ENCODE assay signal across 16 cellular contexts in genomic region chr6:37288247-37288646, GRCh38. TPM values are rescaled to one million over a fixed set of nuclear protein-coding genes. Genes with fewer than 3 reads are reported as not detected.
DNase-seq lines count a peak whose midpoint lies in the region; ATAC-seq, FAIRE-seq and TF ChIP-seq lines count a peak whose summit lies in the region.
"Had no signal": no experiment of that assay in that cellular context is flagged by ENCODE, and none has a peak within 500 bp of the region (broad histone marks: within the 10 kb centered on the region; RNA-seq: fewer than 3 reads in every experiment).

No MANE protein-coding gene starts in this region.

- H3K27me3 ChIP-seq in DND-41 (ENCODE audit: insufficient read depth, low read length, poor library complexity) (no peaks in the 10 kb centered on the region), GM12878 (replicated peaks in 1 of 2; ENCODE audit: control insufficient read depth in 2 of 2, insufficient read depth in 2 of 2, low read length in 1 of 2) (no peaks in the 10 kb centered on the region)

- intact Hi-C loops in GM12878 (cut with micrococcal nuclease; ENCODE audit: unreplicated experiment) = no loop called here

- POLR2A ChIA-PET in GM12878 (lab: Charles Lee) = interaction anchor here (0.6 kb wide), 2 partner anchors 49 to 493 kb away, joined by 4 read pairs; no protein-coding TSS in a partner anchor

- no peak for TF ChIP-seq RAD21 in GM12878 (IDR thresholded peaks at IDR 0.05; ENCODE audit: insufficient read depth, low read depth, low read length)

- ATAC-seq in DND-41 (ENCODE audit: insufficient read depth, low read depth) (no peak), GM12878 (no peak)

- TF ChIP-seq EP300 in GM12878 (IDR thresholded peaks at IDR 0.05; ENCODE audit: borderline replicate concordance in 1 of 2, control insufficient read depth in 1 of 2, low read depth in 2 of 2, low read length in 2 of 2) = no peak

- peaks cover 36% of the 10 kb centered on the region for H3K79me2 ChIP-seq in DND-41 (ENCODE audit: insufficient read depth, low read length)
- no peaks in the 10 kb centered on the region for H3K79me2 ChIP-seq in GM12878 (ENCODE audit: control insufficient read depth, insufficient read depth, low read length)

- TF ChIP-seq CTCF in DND-41 (IDR thresholded peaks at IDR 0.05; ENCODE audit: borderline replicate concordance, extremely low read depth, low read length, poor library complexity, severe bottlenecking) (no peak), GM12878 (IDR thresholded peaks at IDR 0.05 in 2 of 3, conservative IDR thresholded peaks at IDR 0.05 in 1 of 3; ENCODE audit: control insufficient read depth in 2 of 3, extremely low read depth in 1 of 3, insufficient read depth in 1 of 3, low read depth in 3 of 3, low read length in 3 of 3) (no peak)

- no peak for FAIRE-seq in GM12878 (lab: Jason Lieb, UNC)

- H3K4me3 ChIP-seq in DND-41 (ENCODE audit: low read depth in 1 of 2, low read length in 2 of 2) (no peak overlapping the region), GM12878 (no peak overlapping the region)

- H3K4me1 ChIP-seq in DND-41 (ENCODE audit: insufficient read depth, low read length) = peaks cover 72% of the 10 kb centered on the region
- peaks cover 18% of the 10 kb centered on the region for H3K4me1 ChIP-seq in GM12878 (ENCODE audit: control insufficient read depth, insufficient read depth, low read length)

- TF ChIP-seq POLR2A in GM12878 (IDR thresholded peaks at IDR 0.05; ENCODE audit: low read depth, low read length) = no peak

- WGBS in GM12878 (ENCODE audit: insufficient coverage, insufficient replicate concordance, low lambda C conversion rate, missing lambda C conversion rate) = 50% methylated on average over 2 of the region's 2 CpGs

- SMC1A ChIA-PET in GM12878 (lab: Charles Lee; ENCODE audit: uncharacterized antibody, unreplicated experiment) = interaction anchor here (0.7 to 1.2 kb wide), 2 partner anchors 17 to 50 kb away, joined by 3 read pairs; no protein-coding TSS in a partner anchor

- no TSS peak for BruUV-seq in GM12878 (replicated peaks; lab: Mats Ljungman, UMichigan)

- RAD21 ChIA-PET in GM12878 (lab: Charles Lee; ENCODE audit: unreplicated experiment) = no interaction called here

- peak overlapping the region; percentile 6; the same call in 1 of the 2 replicates for H3K4me2 ChIP-seq in DND-41 (ENCODE audit: insufficient read depth, low read length)
- no peak overlapping the region for H3K4me2 ChIP-seq in GM12878 (ENCODE audit: control insufficient read depth, insufficient read depth)
- H3K4me2 ChIP-seq: KMS-11 had no signal

- in situ Hi-C loops in GM12878 (cut with MboI) = no loop called here

- H3K9me3 ChIP-seq in DND-41 (ENCODE audit: insufficient read depth, low read length, severe bottlenecking) (no peaks in the 10 kb centered on the region), GM12878 (replicated peaks; ENCODE audit: control insufficient read depth, insufficient read depth, low read length) (no peaks in the 10 kb centered on the region)

- H4K20me1 ChIP-seq in DND-41 (ENCODE audit: insufficient read depth, low read length) (no peaks in the 10 kb centered on the region), GM12878 (ENCODE audit: control insufficient read depth, insufficient read depth) (no peaks in the 10 kb centered on the region)

- H3K27ac ChIP-seq in DND-41 (ENCODE audit: low read length) (peak overlapping the region; percentile 98), GM12878 (ENCODE audit: control insufficient read depth, insufficient read depth) (peak overlapping the region; percentile 42; the same call in 1 of the 2 replicates)
- H3K27ac ChIP-seq: KMS-11 had no signal

- CTCF ChIA-PET in GM12878 (lab: Yijun Ruan, JAX) = interaction anchor here (0.6 to 1.8 kb wide), 3 partner anchors 12 to 26 kb away, joined by 3 to 6 read pairs (median 3); no protein-coding TSS in a partner anchor

- H3K36me3 ChIP-seq in DND-41 (ENCODE audit: insufficient read depth, low read length) (peaks cover 66% of the 10 kb centered on the region), GM12878 (ENCODE audit: control insufficient read depth in 2 of 2, insufficient read depth in 2 of 2, low read length in 1 of 2) (peaks cover 12 to 17% of the 10 kb centered on the region in 2 experiments; a peak in 3 of 4 replicates)

- H3K9ac ChIP-seq in DND-41 (ENCODE audit: low read depth, low read length) (peak overlapping the region; percentile 68), GM12878 (ENCODE audit: control insufficient read depth, insufficient read depth, low read length) (no peak overlapping the region)
- H3K9ac ChIP-seq: KMS-11 had no signal

- H2AFZ ChIP-seq in DND-41 (ENCODE audit: low read depth, low read length) (no peak overlapping the region), GM12878 (ENCODE audit: control insufficient read depth, low read depth, low read length) (no peak overlapping the region)

- DNase-seq in DND-41 = no peak
- peak; percentile 15 for DNase-seq in EH (ENCODE audit: low read depth)
- peak; percentile 50 for DNase-seq in M059J (ENCODE audit: low read depth)
- DNase-seq in GM12878 (ENCODE audit: low read depth, low spot score) = no peak
- no peak for DNase-seq in ecto neural progenitor cell (ENCODE audit: low spot score)
- no peak for DNase-seq in stimulated activated CD4-positive, alpha-beta T cell treated with anti-CD3 and anti-CD28 coated beads, Interleukin-1b, Interleukin-23, amount 100 ng/mL, for 48 hours
- no peak for DNase-seq in NCI-H1436 treated with DMSO at 0.1 percent for 48 hours (lab: John Stamatoyannopoulos, UW)
- DNase-seq: ACHN; AML-193; COR-L47; NCI-H1930; NCI-H69; NK-92 treated with Interleukin-12 subunit alpha and Interleukin-12 subunit beta, amount 100 ng/mL, for 24 hours; OCI-M1; SHP77 treated with DMSO at 0.1 percent for 48 hours had no signal

TF ChIP-seq in GM12878, 131 proteins besides CTCF, POLR2A, EP300 and RAD21 (continues in another document):
- TF ChIP-seq IRF5 (IDR thresholded peaks at IDR 0.05; ENCODE audit: borderline replicate concordance) (no peak), ETV6 (conservative IDR thresholded peaks at IDR 0.05 in 1 of 2, IDR thresholded peaks at IDR 0.05 in 1 of 2; ENCODE audit: borderline replicate concordance in 1 of 2, low read depth in 1 of 2) (no peak), ZSCAN29 (IDR thresholded peaks at IDR 0.05) (no peak), MTA3 (IDR thresholded peaks at IDR 0.05; ENCODE audit: borderline replicate concordance, low read length) (no peak), CHD2 (IDR thresholded peaks at IDR 0.05; ENCODE audit: borderline replicate concordance, low read depth, low read length) (no peak)

RNA-seq across cellular contexts. Expression of gene TMEM217, which starts 30.3 kb away (rescaled TPM):
- total RNA-seq in M059J (2014; rRNA removed; shearing (Covaris generic)) = 1.3 and 1.4 TPM in 2 replicates
- 2.4 and 3.3 TPM in 2 replicates for total RNA-seq in GM12878 (2013; cell fraction: nucleolus; rRNA removed)
- 2.5 and 3.1 TPM in 2 replicates for total RNA-seq in GM12878 (2014; rRNA removed)
- 1.8 and 2.1 TPM in 2 replicates for total RNA-seq in GM12878 (2014; rRNA removed; fragmentation: Illumina TruSeq; extraction: Trizol)
- total RNA-seq in GM12878 (2021) = 1.6 and 1.9 TPM in 2 replicates
- polyA plus RNA-seq in GM12878 (2011; ENCODE audit: low read depth) = 1.7 TPM
- polyA plus RNA-seq in GM12878 (2011; rRNA removed) = 4.0 and 4.5 TPM in 2 replicates
- polyA plus RNA-seq in GM12878 (2011; cell fraction: cytosol; rRNA removed) = 2.3 and 2.7 TPM in 2 replicates
- 2.6 and 3.4 TPM in 2 replicates for polyA plus RNA-seq in GM12878 (2011; cell fraction: nucleus; rRNA removed)
- 0.84 and 2.1 TPM in 2 replicates for polyA plus RNA-seq in GM12878 (2012)
- polyA plus RNA-seq in GM12878 (2014; fragmentation: Illumina TruSeq; extraction: Trizol) = 1.9 and 2.5 TPM in 2 replicates
- 1 to 10 TPM; 1.3 to 2.1 TPM for polyA plus RNA-seq in GM12878 (2014; fragmentation: Nextera tagmentation; extraction: Ambion mirVana)
- 1.9 and 2.4 TPM in 2 replicates for polyA plus RNA-seq in GM12878 (2014; rRNA removed)
- 1 to 10 TPM; 2.5 to 2.8 TPM for polyA plus RNA-seq in GM12878 (2016; fragmentation: Nextera tagmentation; extraction: Ambion mirVana)
- 2.1 and 5.3 TPM in 2 replicates for polyA minus RNA-seq in GM12878 (2011; rRNA and poly(A)+ RNA removed)
- polyA minus RNA-seq in GM12878 (2011; cell fraction: cytosol; rRNA and poly(A)+ RNA removed) = 1.6 and 2.4 TPM in 2 replicates
- polyA minus RNA-seq in GM12878 (2011; cell fraction: nucleus; rRNA and poly(A)+ RNA removed) = 2.1 and 4.0 TPM in 2 replicates

RNA-seq across cellular contexts. Expression of gene TBC1D22B, which starts 30.7 kb away (rescaled TPM):
- total RNA-seq in M059J (2014; rRNA removed; shearing (Covaris generic)) = 10.7 and 13.9 TPM in 2 replicates
- total RNA-seq in GM12878 (2013; cell fraction: nucleolus; rRNA removed) = 15.8 and 16.4 TPM in 2 replicates
- 11.9 and 13.0 TPM in 2 replicates for total RNA-seq in GM12878 (2014; rRNA removed)
- total RNA-seq in GM12878 (2014; rRNA removed; fragmentation: Illumina TruSeq; extraction: Trizol) = 9.5 and 9.9 TPM in 2 replicates
- 14.9 and 15.2 TPM in 2 replicates for total RNA-seq in GM12878 (2021)
- 6.8 TPM for polyA plus RNA-seq in GM12878 (2011; ENCODE audit: low read depth)
- 7.0 and 7.5 TPM in 2 replicates for polyA plus RNA-seq in GM12878 (2011; rRNA removed)
- polyA plus RNA-seq in GM12878 (2011; cell fraction: cytosol; rRNA removed) = 8.5 and 11.0 TPM in 2 replicates
- 10.4 and 10.6 TPM in 2 replicates for polyA plus RNA-seq in GM12878 (2011; cell fraction: nucleus; rRNA removed)
- 7.1 and 7.4 TPM in 2 replicates for polyA plus RNA-seq in GM12878 (2012)
- polyA plus RNA-seq in GM12878 (2014; fragmentation: Illumina TruSeq; extraction: Trizol) = 18.2 and 18.7 TPM in 2 replicates
- 1 to 10 TPM; 3.4 to 3.7 TPM for polyA plus RNA-seq in GM12878 (2014; fragmentation: Nextera tagmentation; extraction: Ambion mirVana)
- 14.2 and 15.8 TPM in 2 replicates for polyA plus RNA-seq in GM12878 (2014; rRNA removed)
- 10 to 100 TPM; 15.4 to 17.7 TPM for polyA plus RNA-seq in GM12878 (2016; fragmentation: Nextera tagmentation; extraction: Ambion mirVana)
- 5.8 and 6.3 TPM in 2 replicates for polyA minus RNA-seq in GM12878 (2011; rRNA and poly(A)+ RNA removed)
- polyA minus RNA-seq in GM12878 (2011; cell fraction: cytosol; rRNA and poly(A)+ RNA removed) = 3.1 and 3.5 TPM in 2 replicates
- polyA minus RNA-seq in GM12878 (2011; cell fraction: nucleus; rRNA and poly(A)+ RNA removed) = 5.1 and 8.1 TPM in 2 replicates

Comparison
In these comparisons a context has a peak if more than half of its experiments do, and no peak if none do; other contexts are left out.
1. DNase-seq: peak in EH (single experiment) and M059J (single experiment); none in DND-41 (single experiment), GM12878 (single experiment), ecto neural progenitor cell (single experiment), stimulated activated CD4-positive, alpha-beta T cell treated with anti-CD3 and anti-CD28 coated beads, Interleukin-1b, Interleukin-23, amount 100 ng/mL, for 48 hours (single experiment) and NCI-H1436 treated with DMSO at 0.1 percent for 48 hours (single experiment).